ENCODE assay signal across 14 cellular contexts in genomic region chr14:59107819-59108218, GRCh38.
DNase-seq lines count a peak whose midpoint lies in the region; ATAC-seq and TF ChIP-seq lines count a peak whose summit lies in the region.
"Had no signal": no experiment of that assay in that cellular context is flagged by ENCODE, and none has a peak within 500 bp of the region (broad histone marks: within the 10 kb centered on the region; RNA-seq: fewer than 3 reads in every experiment).

No MANE protein-coding gene starts in this region.

- TF ChIP-seq CTCF in A673 (conservative IDR thresholded peaks at IDR 0.05; ENCODE audit: low read depth, low read length) (no peak), right lobe of liver (IDR thresholded peaks at IDR 0.05) (no peak)

- no peaks in the 10 kb centered on the region for H3K36me3 ChIP-seq in A673 (ENCODE audit: insufficient read depth, low read length, poor library complexity, severe bottlenecking)
- H3K36me3 ChIP-seq in right lobe of liver: no peaks in the 10 kb centered on the region
- H3K36me3 ChIP-seq: cardiac muscle cell, thoracic aorta had no signal

- peak; percentile 32 for DNase-seq in COLO668 (lab: John Stamatoyannopoulos, UW; ENCODE audit: unreplicated experiment)
- peak; percentile 51 to 58 for DNase-seq in NCI-H187 (lab: John Stamatoyannopoulos, UW)
- peak; percentile 19 for DNase-seq in RPMI7951 (ENCODE audit: low read depth)
- no peak for DNase-seq in A673 (ENCODE audit: low spot score)
- DNase-seq in right lobe of liver: no peak
- DNase-seq: activated CD4-positive, alpha-beta T cell treated with anti-CD3 and anti-CD28 coated beads, Interleukin-2, amount 50 U/mL, for 4 hours; activated T-cell treated with anti-CD3 and anti-CD28 coated beads, Interleukin-2, amount 50 U/mL, for 24 hours; OCI-M1; stimulated activated CD4-positive, alpha-beta T cell treated with anti-CD3 and anti-CD28 coated beads, Interleukin-4, amount 100 ng/mL, for 24 hours had no signal

- H3K9me3 ChIP-seq in A673 (ENCODE audit: low read depth, low read length, poor library complexity, severe bottlenecking) (no peaks in the 10 kb centered on the region), right lobe of liver (no peaks in the 10 kb centered on the region)
- H3K9me3 ChIP-seq: thoracic aorta had no signal

- H3K4me3 ChIP-seq in A673 (ENCODE audit: low read depth, low read length, poor library complexity, severe bottlenecking) (no peak overlapping the region), right lobe of liver (no peak overlapping the region)
- H3K4me3 ChIP-seq: cardiac muscle cell, thoracic aorta had no signal

- WGBS in right lobe of liver (ENCODE audit: insufficient coverage, low coverage, low lambda C conversion rate, missing lambda C conversion rate): 29% methylated on average over 1 of the region's 2 CpGs

- POLR2A ChIA-PET in A673 (lab: Charles Lee; ENCODE audit: low non-redundant PET): no interaction called here

- no peak overlapping the region for H3K27ac ChIP-seq in A673 (ENCODE audit: low read depth, low read length, poor library complexity, severe bottlenecking)
- no peak overlapping the region for H3K27ac ChIP-seq in right lobe of liver
- H3K27ac ChIP-seq: cardiac muscle cell, thoracic aorta had no signal

- ATAC-seq in GM21367 (IDR thresholded peaks at IDR 0.05; ENCODE audit: unreplicated experiment) (peak; percentile 74), right lobe of liver (no peak), GM21515 (IDR thresholded peaks at IDR 0.05; ENCODE audit: unreplicated experiment) (no peak)
- ATAC-seq in activated CD4-positive, CD25-positive, alpha-beta regulatory T cell treated with anti-CD3 and anti-CD28 coated beads, Interleukin-2, amount 50 U/mL, for 24 hours: no peak

- H3K4me1 ChIP-seq in A673 (ENCODE audit: insufficient read depth, low read length, poor library complexity, severe bottlenecking) (no peaks in the 10 kb centered on the region), right lobe of liver (no peaks in the 10 kb centered on the region)

- CTCF ChIA-PET in A673 (lab: Charles Lee): no interaction called here

- no peak for TF ChIP-seq POLR2A in right lobe of liver (IDR thresholded peaks at IDR 0.05)

- intact Hi-C loops in A673 (cut with micrococcal nuclease; ENCODE audit: unreplicated experiment): no loop called here
- intact Hi-C loops in right lobe of liver (cut with DNase I): no loop called here

- no peaks in the 10 kb centered on the region for H3K27me3 ChIP-seq in A673 (replicated peaks; ENCODE audit: insufficient read depth, low read depth, low read length, poor library complexity)
- H3K27me3 ChIP-seq in right lobe of liver: no peaks in the 10 kb centered on the region
- H3K27me3 ChIP-seq: cardiac muscle cell had no signal

- no TSS peak for BruUV-seq in A673 (replicated peaks; lab: Mats Ljungman, UMichigan)

Comparison
In these comparisons a context has a peak if more than half of its experiments do, and no peak if none do; other contexts are left out.
1. DNase-seq: peak in COLO668 (single experiment), NCI-H187 (2 of 2) and RPMI7951 (single experiment); none in A673 (single experiment) and right lobe of liver (0 of 3).